22 cellular contexts compared by ENCODE assay signal in genomic region chr12:122503147-122503751, GRCh38. TPM values are rescaled to one million over a fixed set of nuclear protein-coding genes. Genes with fewer than 3 reads are reported as not detected.
DNase-seq lines count a peak whose midpoint lies in the region; ATAC-seq and TF ChIP-seq lines count a peak whose summit lies in the region.
"Had no signal": no experiment of that assay in that cellular context is flagged by ENCODE, and none has a peak within 500 bp of the region (broad histone marks: within the 10 kb centered on the region; RNA-seq: fewer than 3 reads in every experiment).

No MANE protein-coding gene starts in this region.

- H2BK15ac ChIP-seq in IMR-90 (ENCODE audit: low read depth, low read length), result no peak overlapping the region

- H2BK5ac ChIP-seq in IMR-90 (ENCODE audit: low read depth, low read length, poor library complexity, severe bottlenecking), result no peak overlapping the region

- peaks cover 37% of the 10 kb centered on the region for H3K36me3 ChIP-seq in IMR-90 (ENCODE audit: control insufficient read depth, insufficient read depth, low read length)

- no peak overlapping the region for H3K23ac ChIP-seq in IMR-90 (ENCODE audit: low read depth, low read length)

- POLR2A ChIA-PET in IMR-90 (lab: Charles Lee; ENCODE audit: unreplicated experiment), result no interaction called here

- TF ChIP-seq POLR2A in IMR-90 (IDR thresholded peaks at IDR 0.05; ENCODE audit: low read depth, low read length), result no peak

- no peak overlapping the region for H3K4me3 Mint-ChIP-seq in activated naive CD4-positive, alpha-beta T cell treated with anti-CD3 and anti-CD28 coated beads for 36 hours
- no peak overlapping the region for H3K4me3 Mint-ChIP-seq in activated T-helper 1 cell treated with anti-CD3 and anti-CD28 coated beads, Interleukin-12 subunit alpha, Interleukin-12 subunit beta, Interleukin-2, Interleukin-4 antibody, amounts not matched to agents 30 ng/mL and 10 ng/mL and 1 ng/mL, durations not matched to agents 14 hours and 24 hours and 36 hours
- no peak overlapping the region for H3K4me3 Mint-ChIP-seq in progenitor cell of endocrine pancreas (ENCODE audit: low read depth)
- H3K4me3 Mint-ChIP-seq: effector memory CD8-positive, alpha-beta T cell had no signal

- H2AFZ ChIP-seq in IMR-90 (replicated peaks; ENCODE audit: low read length, poor library complexity), result no peak overlapping the region

- in situ Hi-C loops in IMR-90 (cut with MboI; ENCODE audit: low sequenced_read_pairs), result no loop called here

- TF ChIP-seq RAD21 in IMR-90 (IDR thresholded peaks at IDR 0.05; ENCODE audit: low read length), result no peak

- H3K4me3 ChIP-seq in IMR-90 (ENCODE audit: insufficient read depth, low read depth, low read length), result no peak overlapping the region
- H3K4me3 ChIP-seq: MG63, thoracic aorta had no signal

- H3K9me3 Mint-ChIP-seq in activated naive CD4-positive, alpha-beta T cell treated with anti-CD3 and anti-CD28 coated beads for 36 hours, result no peaks in the 10 kb centered on the region
- H3K9me3 Mint-ChIP-seq in activated naive CD4-positive, alpha-beta T cell treated with anti-CD3 and anti-CD28 coated beads, Interleukin-2, amount 50 U/mL, for 72 hours, result no peaks in the 10 kb centered on the region
- no peaks in the 10 kb centered on the region for H3K9me3 Mint-ChIP-seq in activated T-helper 1 cell treated with anti-CD3 and anti-CD28 coated beads, Interleukin-12 subunit alpha, Interleukin-12 subunit beta, Interleukin-2, Interleukin-4 antibody, amounts not matched to agents 30 ng/mL and 10 ng/mL and 1 ng/mL, durations not matched to agents 14 hours and 24 hours and 36 hours
- no peaks in the 10 kb centered on the region for H3K9me3 Mint-ChIP-seq in progenitor cell of endocrine pancreas (ENCODE audit: low read depth)
- H3K9me3 Mint-ChIP-seq: effector memory CD8-positive, alpha-beta T cell had no signal

- H3K4me2 ChIP-seq in IMR-90 (ENCODE audit: low read depth, low read length), result no peak overlapping the region

- H3K9me1 ChIP-seq in IMR-90 (ENCODE audit: insufficient read depth, low read length), result 0 out of 2 replicates have a peak, but pooled peaks cover 2% of the 10 kb centered on the region

- H3K27me3 Mint-ChIP-seq in activated naive CD4-positive, alpha-beta T cell treated with anti-CD3 and anti-CD28 coated beads for 36 hours (ENCODE audit: low read depth), result no peaks in the 10 kb centered on the region
- H3K27me3 Mint-ChIP-seq in activated T-helper 1 cell treated with anti-CD3 and anti-CD28 coated beads, Interleukin-12 subunit alpha, Interleukin-12 subunit beta, Interleukin-2, Interleukin-4 antibody, amounts not matched to agents 30 ng/mL and 10 ng/mL and 1 ng/mL, durations not matched to agents 14 hours and 24 hours and 36 hours (ENCODE audit: insufficient read depth), result no peaks in the 10 kb centered on the region
- no peaks in the 10 kb centered on the region for H3K27me3 Mint-ChIP-seq in progenitor cell of endocrine pancreas
- H3K27me3 Mint-ChIP-seq: effector memory CD8-positive, alpha-beta T cell had no signal

- peak overlapping the region in 1 of 2 experiments; percentile 13; a peak in 1 of 4 replicates for H4K8ac ChIP-seq in IMR-90 (ENCODE audit: low read depth in 2 of 2, low read length in 2 of 2)

- no peak overlapping the region for H3K56ac ChIP-seq in IMR-90 (ENCODE audit: extremely low read depth, insufficient read depth, low read length)

- no peak overlapping the region for H3K14ac ChIP-seq in IMR-90 (replicated peaks; ENCODE audit: low read depth, low read length)

- peaks cover 14 to 31% of the 10 kb centered on the region in 2 experiments for H3K79me1 ChIP-seq in IMR-90 (ENCODE audit: low read depth in 1 of 2, low read length in 2 of 2)

- intact Hi-C loops in activated naive CD4-positive, alpha-beta T cell treated with anti-CD3 and anti-CD28 coated beads for 36 hours (cut with micrococcal nuclease), result no loop called here
- intact Hi-C loops in IMR-90 (cut with micrococcal nuclease), result no loop called here
- intact Hi-C loops in activated T-helper 1 cell treated with anti-CD3 and anti-CD28 coated beads, Interleukin-12 subunit alpha, Interleukin-12 subunit beta, Interleukin-2, Interleukin-4 antibody, amounts not matched to agents 30 ng/mL and 10 ng/mL and 1 ng/mL, durations not matched to agents 14 hours and 24 hours and 36 hours (cut with micrococcal nuclease), result no loop called here

- no peaks in the 10 kb centered on the region for H3K4me1 ChIP-seq in IMR-90 (ENCODE audit: control insufficient read depth, insufficient read depth, low read length)

- ATAC-seq in activated naive CD4-positive, alpha-beta T cell treated with anti-CD3 and anti-CD28 coated beads, Interleukin-2, amount 50 U/mL, for 72 hours, result no peak
- no peak for ATAC-seq in IMR-90 (ENCODE audit: low read depth)
- ATAC-seq in GM21576 (IDR thresholded peaks at IDR 0.05; ENCODE audit: unreplicated experiment), result no peak
- ATAC-seq: effector memory CD8-positive, alpha-beta T cell had no signal

- no peak overlapping the region for H2BK120ac ChIP-seq in IMR-90 (ENCODE audit: low read depth, low read length)

- no peak overlapping the region for H2BK20ac ChIP-seq in IMR-90 (ENCODE audit: low read depth, low read length)

- H2AK9ac ChIP-seq in IMR-90 (replicated peaks; ENCODE audit: low read depth, low read length, poor library complexity), result no peak overlapping the region

- peaks cover 27% of the 10 kb centered on the region; the same call in 1 of the 2 replicates for H4K20me1 ChIP-seq in IMR-90 (ENCODE audit: insufficient read depth, low read length)

- TF ChIP-seq CTCF in IMR-90 (conservative IDR thresholded peaks at IDR 0.05; ENCODE audit: low read depth, low read length), result no peak
- no peak for TF ChIP-seq CTCF in progenitor cell of endocrine pancreas (IDR thresholded peaks at IDR 0.05; ENCODE audit: unreplicated experiment)

- peak overlapping the region; percentile 38 for H3K27ac Mint-ChIP-seq in activated naive CD4-positive, alpha-beta T cell treated with anti-CD3 and anti-CD28 coated beads for 36 hours
- H3K27ac Mint-ChIP-seq in activated naive CD4-positive, alpha-beta T cell treated with anti-CD3 and anti-CD28 coated beads, Interleukin-2, amount 50 U/mL, for 72 hours, result peak overlapping the region in 1 of 2 donors; percentile 72
- H3K27ac Mint-ChIP-seq in activated T-helper 1 cell treated with anti-CD3 and anti-CD28 coated beads, Interleukin-12 subunit alpha, Interleukin-12 subunit beta, Interleukin-2, Interleukin-4 antibody, amounts not matched to agents 30 ng/mL and 10 ng/mL and 1 ng/mL, durations not matched to agents 14 hours and 24 hours and 36 hours, result peak overlapping the region; percentile 58
- peak overlapping the region; percentile 64 for H3K27ac Mint-ChIP-seq in progenitor cell of endocrine pancreas

- H4K5ac ChIP-seq in IMR-90 (ENCODE audit: low read depth, low read length), result no peak overlapping the region

- BruUV-seq in IMR-90 (replicated peaks; lab: Mats Ljungman, UMichigan), result no TSS peak

- no peak overlapping the region for H3K18ac ChIP-seq in IMR-90 (ENCODE audit: low read depth, low read length)

- 100% methylated on average over 1 of the region's 3 CpGs; no CpG with 5 or more reads in 1 of the 2 experiments for WGBS in IMR-90 (ENCODE audit: extremely low coverage in 2 of 2, insufficient read length in 1 of 2), 2 experiments

- no peaks in the 10 kb centered on the region for H3K27me3 ChIP-seq in IMR-90 (ENCODE audit: control insufficient read depth, insufficient read depth, low read length)
- H3K27me3 ChIP-seq: MG63, neutrophil had no signal

- dilution Hi-C loops in IMR-90 (cut with HindIII; ENCODE audit: low sequenced_read_pairs, unreplicated experiment), result no loop called here

- H3K4ac ChIP-seq in IMR-90 (ENCODE audit: low read depth, low read length), result no peak overlapping the region

- no peak overlapping the region for H3K27ac ChIP-seq in IMR-90 (ENCODE audit: insufficient read depth, low read length)
- H3K27ac ChIP-seq: neutrophil, thoracic aorta had no signal

- H3K36me3 Mint-ChIP-seq in activated naive CD4-positive, alpha-beta T cell treated with anti-CD3 and anti-CD28 coated beads for 36 hours (ENCODE audit: low read depth), result peaks cover 51% of the 10 kb centered on the region
- H3K36me3 Mint-ChIP-seq in activated naive CD4-positive, alpha-beta T cell treated with anti-CD3 and anti-CD28 coated beads, Interleukin-2, amount 50 U/mL, for 72 hours, result peaks cover 23 to 29% of the 10 kb centered on the region in 2 donors
- peaks cover 48% of the 10 kb centered on the region for H3K36me3 Mint-ChIP-seq in activated T-helper 1 cell treated with anti-CD3 and anti-CD28 coated beads, Interleukin-12 subunit alpha, Interleukin-12 subunit beta, Interleukin-2, Interleukin-4 antibody, amounts not matched to agents 30 ng/mL and 10 ng/mL and 1 ng/mL, durations not matched to agents 14 hours and 24 hours and 36 hours (ENCODE audit: low read depth)
- peaks cover 23% of the 10 kb centered on the region for H3K36me3 Mint-ChIP-seq in progenitor cell of endocrine pancreas (ENCODE audit: insufficient read depth)

- no peaks in the 10 kb centered on the region for H3K9me3 ChIP-seq in IMR-90 (ENCODE audit: control insufficient read depth, insufficient read depth, low read length)
- H3K9me3 ChIP-seq: MG63, neutrophil, thoracic aorta had no signal

- H3K9ac ChIP-seq in IMR-90 (ENCODE audit: low read depth, low read length), result no peak overlapping the region

- no peak overlapping the region for H2AK5ac ChIP-seq in IMR-90 (ENCODE audit: low read depth, low read length)

- no peak overlapping the region for H4K91ac ChIP-seq in IMR-90 (ENCODE audit: insufficient read depth, low read depth, low read length)

- CTCF ChIA-PET in activated naive CD4-positive, alpha-beta T cell treated with anti-CD3 and anti-CD28 coated beads for 36 hours (lab: Charles Lee), result interaction anchor here (1.5 kb wide), 1 partner anchor 104 kb away, joined by 5 read pairs; no protein-coding TSS in a partner anchor
- CTCF ChIA-PET in IMR-90 (lab: Yijun Ruan, JAX), result interaction anchor here (0.7 kb wide), 1 partner anchor 167 kb away, joined by 4 read pairs; no protein-coding TSS in a partner anchor

- H3K4me1 Mint-ChIP-seq in activated naive CD4-positive, alpha-beta T cell treated with anti-CD3 and anti-CD28 coated beads for 36 hours (ENCODE audit: low read depth), result peaks cover 31% of the 10 kb centered on the region
- H3K4me1 Mint-ChIP-seq in activated T-helper 1 cell treated with anti-CD3 and anti-CD28 coated beads, Interleukin-12 subunit alpha, Interleukin-12 subunit beta, Interleukin-2, Interleukin-4 antibody, amounts not matched to agents 30 ng/mL and 10 ng/mL and 1 ng/mL, durations not matched to agents 14 hours and 24 hours and 36 hours (ENCODE audit: low read depth), result peaks cover 35% of the 10 kb centered on the region
- peaks cover 13% of the 10 kb centered on the region for H3K4me1 Mint-ChIP-seq in progenitor cell of endocrine pancreas (ENCODE audit: low read depth)

- DNase-seq in activated naive CD4-positive, alpha-beta T cell treated with anti-CD3 and anti-CD28 coated beads for 36 hours, result no peak
- no peak for DNase-seq in activated naive CD4-positive, alpha-beta T cell treated with anti-CD3 and anti-CD28 coated beads, Interleukin-2, amount 50 U/mL, for 72 hours (ENCODE audit: low spot score in 2 of 2)
- peak; percentile 5 for DNase-seq in IMR-90
- DNase-seq in activated T-helper 1 cell treated with anti-CD3 and anti-CD28 coated beads, Interleukin-12 subunit alpha, Interleukin-12 subunit beta, Interleukin-2, Interleukin-4 antibody, amounts not matched to agents 30 ng/mL and 10 ng/mL and 1 ng/mL, durations not matched to agents 14 hours and 24 hours and 36 hours (ENCODE audit: low spot score), result no peak
- DNase-seq in progenitor cell of endocrine pancreas (ENCODE audit: low spot score, unreplicated experiment), result no peak
- DNase-seq in NCI-H526 (lab: John Stamatoyannopoulos, UW), result no peak
- DNase-seq in CD1c-positive myeloid dendritic cell (ENCODE audit: extremely low spot score), result no peak
- DNase-seq: activated CD4-positive, alpha-beta T cell treated with anti-CD3 and anti-CD28 coated beads, Interleukin-2, amount 50 U/mL, for 48 hours; activated gamma-delta T cell; AML-193; effector memory CD8-positive, alpha-beta T cell; kidney; MG63; NCI-H1930; NCI-H774; Right ventricle myocardium superior; stimulated activated CD4-positive, alpha-beta T cell treated with anti-CD3 and anti-CD28 coated beads, Interleukin-2, amount 100 ng/mL, for 48 hours; stimulated activated CD8-positive, alpha-beta memory T cell treated with anti-CD3 and anti-CD28 coated beads, Interleukin-4, amount 100 ng/mL, for 48 hours; T1000 had no signal

RNA-seq across cellular contexts. Expression of gene ZCCHC8, which starts 2.5 kb away (rescaled TPM):
- 10 to 100 TPM; 25.9 to 26.0 TPM for total RNA-seq in activated naive CD4-positive, alpha-beta T cell treated with anti-CD3 and anti-CD28 coated beads for 36 hours
- 10 to 100 TPM; 36.7 to 46.2 TPM for total RNA-seq in activated naive CD4-positive, alpha-beta T cell treated with anti-CD3 and anti-CD28 coated beads, Interleukin-2, amount 50 U/mL, for 72 hours
- total RNA-seq in IMR-90 (2012; rRNA removed) (9.5 and 11.4 TPM in 2 replicates), progenitor cell of endocrine pancreas (33.4 and 34.9 TPM in 2 replicates)
- 10.9 and 12.7 TPM in 2 replicates for polyA plus RNA-seq in IMR-90 (2012; rRNA removed)
- 2.8 and 3.9 TPM in 2 replicates for polyA plus RNA-seq in IMR-90 (2012; cell fraction: cytosol; rRNA removed)
- 13.3 and 42.0 TPM in 2 replicates for polyA plus RNA-seq in IMR-90 (2012; cell fraction: nucleus; rRNA removed; ENCODE audit: low replicate concordance)
- 42.5 and 48.4 TPM in 2 replicates for total RNA-seq in activated T-helper 1 cell treated with anti-CD3 and anti-CD28 coated beads, Interleukin-12 subunit alpha, Interleukin-12 subunit beta, Interleukin-2, Interleukin-4 antibody, amounts not matched to agents 30 ng/mL and 10 ng/mL and 1 ng/mL, durations not matched to agents 14 hours and 24 hours and 36 hours

RNA-seq across cellular contexts. Expression of gene RSRC2, which starts 23.5 kb away (rescaled TPM):
- 100 to 1,000 TPM; 117 to 127 TPM for total RNA-seq in activated naive CD4-positive, alpha-beta T cell treated with anti-CD3 and anti-CD28 coated beads for 36 hours
- total RNA-seq in activated naive CD4-positive, alpha-beta T cell treated with anti-CD3 and anti-CD28 coated beads, Interleukin-2, amount 50 U/mL, for 72 hours, result 100 to 1,000 TPM; 115 to 135 TPM
- total RNA-seq in IMR-90 (2012; rRNA removed) (18.6 and 41.7 TPM in 2 replicates), progenitor cell of endocrine pancreas (124 and 131 TPM in 2 replicates)
- polyA plus RNA-seq in IMR-90 (2012; rRNA removed), result 31.5 and 32.1 TPM in 2 replicates
- polyA plus RNA-seq in IMR-90 (2012; cell fraction: cytosol; rRNA removed), result 3.0 and 4.6 TPM in 2 replicates
- 13.0 and 103 TPM in 2 replicates for polyA plus RNA-seq in IMR-90 (2012; cell fraction: nucleus; rRNA removed; ENCODE audit: low replicate concordance)
- total RNA-seq in activated T-helper 1 cell treated with anti-CD3 and anti-CD28 coated beads, Interleukin-12 subunit alpha, Interleukin-12 subunit beta, Interleukin-2, Interleukin-4 antibody, amounts not matched to agents 30 ng/mL and 10 ng/mL and 1 ng/mL, durations not matched to agents 14 hours and 24 hours and 36 hours, result 101 and 103 TPM in 2 replicates

RNA-seq across cellular contexts. Expression of gene KNTC1, which starts 23.8 kb away (rescaled TPM):
- 100 to 1,000 TPM; 141 to 142 TPM for total RNA-seq in activated naive CD4-positive, alpha-beta T cell treated with anti-CD3 and anti-CD28 coated beads for 36 hours
- 100 to 1,000 TPM; 163 to 199 TPM for total RNA-seq in activated naive CD4-positive, alpha-beta T cell treated with anti-CD3 and anti-CD28 coated beads, Interleukin-2, amount 50 U/mL, for 72 hours
- total RNA-seq in IMR-90 (2012; rRNA removed) (23.7 and 32.8 TPM in 2 replicates), progenitor cell of endocrine pancreas (62.9 and 65.4 TPM in 2 replicates)
- polyA plus RNA-seq in IMR-90 (2012; rRNA removed), result 16.6 and 16.7 TPM in 2 replicates
- polyA plus RNA-seq in IMR-90 (2012; cell fraction: cytosol; rRNA removed), result 1.7 and 4.0 TPM in 2 replicates
- polyA plus RNA-seq in IMR-90 (2012; cell fraction: nucleus; rRNA removed; ENCODE audit: low replicate concordance), result 16.7 and 56.8 TPM in 2 replicates
- total RNA-seq in activated T-helper 1 cell treated with anti-CD3 and anti-CD28 coated beads, Interleukin-12 subunit alpha, Interleukin-12 subunit beta, Interleukin-2, Interleukin-4 antibody, amounts not matched to agents 30 ng/mL and 10 ng/mL and 1 ng/mL, durations not matched to agents 14 hours and 24 hours and 36 hours, result 122 and 126 TPM in 2 replicates
